Comparison of ENCODE assay signal across 18 cellular contexts in genomic region chr5:150539206-150539605, GRCh38. TPM values are rescaled to one million over a fixed set of nuclear protein-coding genes. Genes with fewer than 3 reads are reported as not detected.
A peak's percentile ranks its signal among the peaks of the same experiment; 100 is the strongest.
DNase-seq lines count a peak whose midpoint lies in the region; ATAC-seq and TF ChIP-seq lines count a peak whose summit lies in the region.
"Had no signal": no experiment of that assay in that cellular context is flagged by ENCODE, and none has a peak within 500 bp of the region (broad histone marks: within the 10 kb centered on the region; RNA-seq: fewer than 3 reads in every experiment).

No MANE protein-coding gene starts in this region.

- no peak for ATAC-seq in GM18511 (IDR thresholded peaks at IDR 0.05; ENCODE audit: unreplicated experiment)

- no peaks in the 10 kb centered on the region for H3K9me3 Mint-ChIP-seq in HFFc6

- H3K4me1 ChIP-seq in adrenal gland (replicated peaks in 1 of 2): peaks cover 46 to 75% of the 10 kb centered on the region in 2 donors
- H3K4me1 ChIP-seq in esophagus squamous epithelium: peaks cover 18 to 46% (median 24%) of the 10 kb centered on the region in 3 donors
- H3K4me1 ChIP-seq in stomach smooth muscle (ENCODE audit: control insufficient read depth, insufficient read depth, low read length): peaks cover 23% of the 10 kb centered on the region
- H3K4me1 ChIP-seq: BE2C had no signal

- H3K9me3 ChIP-seq in adrenal gland (replicated peaks in 1 of 3) (no peaks in the 10 kb centered on the region), esophagus squamous epithelium (no peaks in the 10 kb centered on the region), stomach smooth muscle (ENCODE audit: control insufficient read depth in 2 of 2, low read length in 2 of 2) (no peaks in the 10 kb centered on the region)
- H3K9me3 ChIP-seq: A549, BE2C had no signal

- H3K27me3 ChIP-seq in adrenal gland: no peaks in the 10 kb centered on the region
- H3K27me3 ChIP-seq in esophagus squamous epithelium: no peaks in the 10 kb centered on the region
- no peaks in the 10 kb centered on the region for H3K27me3 ChIP-seq in stomach smooth muscle (ENCODE audit: control insufficient read depth in 1 of 2, insufficient read depth in 2 of 2, low read length in 2 of 2)
- H3K27me3 ChIP-seq in dorsolateral prefrontal cortex: no peaks in the 10 kb centered on the region
- H3K27me3 ChIP-seq: BE2C had no signal

- no peak for TF ChIP-seq POLR2A in adrenal gland (IDR thresholded peaks at IDR 0.05)
- no peak for TF ChIP-seq POLR2A in esophagus squamous epithelium (IDR thresholded peaks at IDR 0.05)

- 46 to 68% (median 58%) methylated on average over 9 of the region's 9 CpGs for whole genome bisulfite sequencing in adrenal gland, 4 donors
- WGBS in esophagus squamous epithelium, 2 donors: 71 to 74% methylated on average over 8 to 9 of the region's 9 CpGs

- no peak overlapping the region for H3K4me3 Mint-ChIP-seq in HFFc6

- peaks cover 75% of the 10 kb centered on the region for H3K36me3 Mint-ChIP-seq in HFFc6 (ENCODE audit: low read depth)

- intact Hi-C loops in adrenal gland (cut with DNase I) (no loop called here), esophagus squamous epithelium (cut with DNase I) (loop anchor here (5.0 kb wide), 1 partner anchor 67 kb away; no protein-coding TSS in a partner anchor), dorsolateral prefrontal cortex (cut with DNase I) (no loop called here)

- H3K27me3 Mint-ChIP-seq in HFFc6 (ENCODE audit: insufficient read depth): peaks cover 5% of the 10 kb centered on the region

- TF ChIP-seq CTCF in HFFc6 (IDR thresholded peaks at IDR 0.05): no peak
- TF ChIP-seq CTCF in adrenal gland (IDR thresholded peaks at IDR 0.05): no peak
- no peak for TF ChIP-seq CTCF in esophagus squamous epithelium (IDR thresholded peaks at IDR 0.05)
- no peak for TF ChIP-seq CTCF in dorsolateral prefrontal cortex (IDR thresholded peaks at IDR 0.05 in 54 of 56, conservative IDR thresholded peaks at IDR 0.05 in 2 of 56; ENCODE audit: low read depth in 1 of 56, partially characterized antibody in 56 of 56)

- peaks cover 48% of the 10 kb centered on the region for H3K4me1 Mint-ChIP-seq in HFFc6 (ENCODE audit: low read depth)

- H3K27ac Mint-ChIP-seq in HFFc6: peak overlapping the region; percentile 55; the same call in 1 of the 2 replicates

- H3K4me3 ChIP-seq in adrenal gland (no peak overlapping the region), esophagus squamous epithelium (no peak overlapping the region), stomach smooth muscle (ENCODE audit: low read length in 2 of 2) (no peak overlapping the region), dorsolateral prefrontal cortex (no peak overlapping the region)
- H3K4me3 ChIP-seq: A549, PC-9 had no signal

- H3K9ac ChIP-seq in stomach smooth muscle (ENCODE audit: low read length in 2 of 2): no peak overlapping the region

- H3K36me3 ChIP-seq in adrenal gland (replicated peaks in 1 of 2): peaks cover 0 to 82% of the 10 kb centered on the region in 2 donors
- H3K36me3 ChIP-seq in esophagus squamous epithelium: peaks cover 27 to 96% (median 38%) of the 10 kb centered on the region in 3 donors
- H3K36me3 ChIP-seq in stomach smooth muscle (ENCODE audit: control insufficient read depth in 2 of 2, insufficient read depth in 2 of 2, low read length in 2 of 2): peaks cover 49 to 53% of the 10 kb centered on the region in 2 donors

- DNase-seq in HFFc6 (no peak), adrenal gland (peak in 3 of 7 donors; percentile 63 to 74 (median 66)), esophagus squamous epithelium (lab: John Stamatoyannopoulos, UW) (no peak), SIG-M5 (lab: John Stamatoyannopoulos, UW) (no peak), dorsolateral prefrontal cortex (no peak)
- DNase-seq: BE2C, GDM1, KG1, NCI-H1092, NCI-H146, NCI-H2029, NCI-H2227 treated with DMSO at 0.1 percent for 48 hours, NCI-H510A, PC-9, RPMI8226 had no signal

- peak overlapping the region in 4 of 5 donors; percentile 47 to 93 (median 78) for H3K27ac ChIP-seq in adrenal gland
- H3K27ac ChIP-seq in esophagus squamous epithelium: peak overlapping the region in 3 of 4 donors; percentile 17 to 42 (median 42)
- H3K27ac ChIP-seq in stomach smooth muscle (ENCODE audit: low read length): peak overlapping the region; percentile 49
- peak overlapping the region in 3 of 59 donors; percentile 8 to 51 (median 40) for H3K27ac ChIP-seq in dorsolateral prefrontal cortex
- H3K27ac ChIP-seq: A549, PC-9 had no signal

RNA-seq across cellular contexts. Expression of gene NDST1, which starts 31.3 kb away (rescaled TPM):
- total RNA-seq in HFFc6 (2021; fragmentation: NEBNext Ultra II Directional; extraction: Animal tissue kit (Norgen Biotek cat#: 25700)): 100 to 1,000 TPM; 126 to 199 (median 147) TPM
- total RNA-seq in adrenal gland (100 to 1,000 TPM in 6 of 8 donors, 10 to 100 TPM in 2; 80.7 to 154 (median 106) TPM), esophagus squamous epithelium (100 to 1,000 TPM in 3 of 4 donors, 10 to 100 TPM in 1; 76.5 to 205 (median 118) TPM), dorsolateral prefrontal cortex (100 to 1,000 TPM in 43 of 120 experiments, 10 to 100 TPM in 77; 64.3 to 163 (median 92.5) TPM)
- 10 to 100 TPM in 2 of 3 donors, 1 to 10 TPM in 1; 9.6 to 37.5 (median 21.1) TPM for polyA plus RNA-seq in adrenal gland
